In the genomic region with DNA sequence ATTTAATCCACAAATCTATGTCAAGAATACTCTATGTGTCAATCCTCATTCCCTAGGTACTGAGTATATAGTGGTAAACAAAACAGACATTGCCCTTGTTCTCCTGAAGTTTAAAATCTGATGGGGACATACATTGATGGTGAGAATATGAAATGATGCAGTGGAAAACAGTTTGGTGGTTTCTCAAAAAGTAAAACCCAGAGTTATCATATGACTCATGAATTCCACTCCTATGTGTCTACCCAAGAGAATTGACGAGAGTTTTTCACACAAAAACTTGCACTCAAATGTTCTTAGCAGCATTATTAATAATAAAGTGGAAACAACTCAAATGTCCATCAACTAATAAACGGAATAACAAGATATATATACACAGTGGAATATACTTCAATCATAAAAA, we compare ENCODE assay signal across 1 cellular context.
TF ChIP-seq lines count a peak whose summit lies in the region.

No MANE protein-coding gene starts in this region.

TF ChIP-seq in GM12878, 131 proteins besides CTCF, POLR2A, EP300 and RAD21 (continued from another document):
- TF ChIP-seq PRDM15 (CRISPR knock-in tag; IDR thresholded peaks at IDR 0.05) (no peak), ZNF217 (IDR thresholded peaks at IDR 0.05) (no peak), EGR1 (IDR thresholded peaks at IDR 0.05; ENCODE audit: borderline replicate concordance in 1 of 2, low read depth in 2 of 2, low read length in 2 of 2) (no peak), SREBF1 (IDR thresholded peaks at IDR 0.05; ENCODE audit: low read length) (no peak), BRCA1 (IDR thresholded peaks at IDR 0.05; ENCODE audit: low read depth, low read length) (no peak), PBX3 (IDR thresholded peaks at IDR 0.05; ENCODE audit: insufficient replicate concordance, low read depth, low read length) (no peak), JUND (IDR thresholded peaks at IDR 0.05; ENCODE audit: low read depth, low read length) (no peak), NR2C2 (IDR thresholded peaks at IDR 0.05; ENCODE audit: borderline replicate concordance, control insufficient read depth, insufficient read length, low read depth) (no peak), PKNOX1 (IDR thresholded peaks at IDR 0.05) (no peak), TCF7 (IDR thresholded peaks at IDR 0.05; ENCODE audit: borderline replicate concordance) (no peak), IRF4 (IDR thresholded peaks at IDR 0.05; ENCODE audit: low read depth, low read length) (no peak), TARDBP (IDR thresholded peaks at IDR 0.05; ENCODE audit: borderline replicate concordance) (no peak), HDGF (IDR thresholded peaks at IDR 0.05) (no peak), YY1 (IDR thresholded peaks at IDR 0.05; ENCODE audit: low read depth, low read length) (no peak), FOS (IDR thresholded peaks at IDR 0.05; ENCODE audit: borderline replicate concordance, extremely low read depth, insufficient read length) (no peak), ESRRA (IDR thresholded peaks at IDR 0.05; ENCODE audit: low read length) (no peak), POLR2AphosphoS5 (IDR thresholded peaks at IDR 0.05; ENCODE audit: low read length) (no peak), CREM (IDR thresholded peaks at IDR 0.05; ENCODE audit: low read depth) (0 out of 2 replicates have a peak, but pooled peaks have one; percentile 37), SMARCA5 (IDR thresholded peaks at IDR 0.05) (no peak), ZNF592 (IDR thresholded peaks at IDR 0.05) (no peak), KLF5 (IDR thresholded peaks at IDR 0.05; ENCODE audit: partially characterized antibody) (no peak)
- TF ChIP-seq, protein P1, sequence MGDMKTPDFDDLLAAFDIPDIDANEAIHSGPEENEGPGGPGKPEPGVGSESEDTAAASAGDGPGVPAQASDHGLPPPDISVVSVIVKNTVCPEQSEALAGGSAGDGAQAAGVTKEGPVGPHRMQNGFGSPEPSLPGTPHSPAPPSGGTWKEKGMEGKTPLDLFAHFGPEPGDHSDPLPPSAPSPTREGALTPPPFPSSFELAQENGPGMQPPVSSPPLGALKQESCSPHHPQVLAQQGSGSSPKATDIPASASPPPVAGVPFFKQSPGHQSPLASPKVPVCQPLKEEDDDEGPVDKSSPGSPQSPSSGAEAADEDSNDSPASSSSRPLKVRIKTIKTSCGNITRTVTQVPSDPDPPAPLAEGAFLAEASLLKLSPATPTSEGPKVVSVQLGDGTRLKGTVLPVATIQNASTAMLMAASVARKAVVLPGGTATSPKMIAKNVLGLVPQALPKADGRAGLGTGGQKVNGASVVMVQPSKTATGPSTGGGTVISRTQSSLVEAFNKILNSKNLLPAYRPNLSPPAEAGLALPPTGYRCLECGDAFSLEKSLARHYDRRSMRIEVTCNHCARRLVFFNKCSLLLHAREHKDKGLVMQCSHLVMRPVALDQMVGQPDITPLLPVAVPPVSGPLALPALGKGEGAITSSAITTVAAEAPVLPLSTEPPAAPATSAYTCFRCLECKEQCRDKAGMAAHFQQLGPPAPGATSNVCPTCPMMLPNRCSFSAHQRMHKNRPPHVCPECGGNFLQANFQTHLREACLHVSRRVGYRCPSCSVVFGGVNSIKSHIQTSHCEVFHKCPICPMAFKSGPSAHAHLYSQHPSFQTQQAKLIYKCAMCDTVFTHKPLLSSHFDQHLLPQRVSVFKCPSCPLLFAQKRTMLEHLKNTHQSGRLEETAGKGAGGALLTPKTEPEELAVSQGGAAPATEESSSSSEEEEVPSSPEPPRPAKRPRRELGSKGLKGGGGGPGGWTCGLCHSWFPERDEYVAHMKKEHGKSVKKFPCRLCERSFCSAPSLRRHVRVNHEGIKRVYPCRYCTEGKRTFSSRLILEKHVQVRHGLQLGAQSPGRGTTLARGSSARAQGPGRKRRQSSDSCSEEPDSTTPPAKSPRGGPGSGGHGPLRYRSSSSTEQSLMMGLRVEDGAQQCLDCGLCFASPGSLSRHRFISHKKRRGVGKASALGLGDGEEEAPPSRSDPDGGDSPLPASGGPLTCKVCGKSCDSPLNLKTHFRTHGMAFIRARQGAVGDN (IDR thresholded peaks at IDR 0.05), result no peak
- TF ChIP-seq, protein P2, sequence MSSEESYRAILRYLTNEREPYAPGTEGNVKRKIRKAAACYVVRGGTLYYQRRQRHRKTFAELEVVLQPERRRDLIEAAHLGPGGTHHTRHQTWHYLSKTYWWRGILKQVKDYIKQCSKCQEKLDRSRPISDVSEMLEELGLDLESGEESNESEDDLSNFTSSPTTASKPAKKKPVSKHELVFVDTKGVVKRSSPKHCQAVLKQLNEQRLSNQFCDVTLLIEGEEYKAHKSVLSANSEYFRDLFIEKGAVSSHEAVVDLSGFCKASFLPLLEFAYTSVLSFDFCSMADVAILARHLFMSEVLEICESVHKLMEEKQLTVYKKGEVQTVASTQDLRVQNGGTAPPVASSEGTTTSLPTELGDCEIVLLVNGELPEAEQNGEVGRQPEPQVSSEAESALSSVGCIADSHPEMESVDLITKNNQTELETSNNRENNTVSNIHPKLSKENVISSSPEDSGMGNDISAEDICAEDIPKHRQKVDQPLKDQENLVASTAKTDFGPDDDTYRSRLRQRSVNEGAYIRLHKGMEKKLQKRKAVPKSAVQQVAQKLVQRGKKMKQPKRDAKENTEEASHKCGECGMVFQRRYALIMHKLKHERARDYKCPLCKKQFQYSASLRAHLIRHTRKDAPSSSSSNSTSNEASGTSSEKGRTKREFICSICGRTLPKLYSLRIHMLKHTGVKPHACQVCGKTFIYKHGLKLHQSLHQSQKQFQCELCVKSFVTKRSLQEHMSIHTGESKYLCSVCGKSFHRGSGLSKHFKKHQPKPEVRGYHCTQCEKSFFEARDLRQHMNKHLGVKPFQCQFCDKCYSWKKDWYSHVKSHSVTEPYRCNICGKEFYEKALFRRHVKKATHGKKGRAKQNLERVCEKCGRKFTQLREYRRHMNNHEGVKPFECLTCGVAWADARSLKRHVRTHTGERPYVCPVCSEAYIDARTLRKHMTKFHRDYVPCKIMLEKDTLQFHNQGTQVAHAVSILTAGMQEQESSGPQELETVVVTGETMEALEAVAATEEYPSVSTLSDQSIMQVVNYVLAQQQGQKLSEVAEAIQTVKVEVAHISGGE (CRISPR knock-in tag; IDR thresholded peaks at IDR 0.05), result no peak
- TF ChIP-seq, protein P3, sequence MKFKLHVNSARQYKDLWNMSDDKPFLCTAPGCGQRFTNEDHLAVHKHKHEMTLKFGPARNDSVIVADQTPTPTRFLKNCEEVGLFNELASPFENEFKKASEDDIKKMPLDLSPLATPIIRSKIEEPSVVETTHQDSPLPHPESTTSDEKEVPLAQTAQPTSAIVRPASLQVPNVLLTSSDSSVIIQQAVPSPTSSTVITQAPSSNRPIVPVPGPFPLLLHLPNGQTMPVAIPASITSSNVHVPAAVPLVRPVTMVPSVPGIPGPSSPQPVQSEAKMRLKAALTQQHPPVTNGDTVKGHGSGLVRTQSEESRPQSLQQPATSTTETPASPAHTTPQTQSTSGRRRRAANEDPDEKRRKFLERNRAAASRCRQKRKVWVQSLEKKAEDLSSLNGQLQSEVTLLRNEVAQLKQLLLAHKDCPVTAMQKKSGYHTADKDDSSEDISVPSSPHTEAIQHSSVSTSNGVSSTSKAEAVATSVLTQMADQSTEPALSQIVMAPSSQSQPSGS (IDR thresholded peaks at IDR 0.05; ENCODE audit: low read length), result peak; percentile 32; the same call in 1 of the 2 replicates
- TF ChIP-seq, protein P4, sequence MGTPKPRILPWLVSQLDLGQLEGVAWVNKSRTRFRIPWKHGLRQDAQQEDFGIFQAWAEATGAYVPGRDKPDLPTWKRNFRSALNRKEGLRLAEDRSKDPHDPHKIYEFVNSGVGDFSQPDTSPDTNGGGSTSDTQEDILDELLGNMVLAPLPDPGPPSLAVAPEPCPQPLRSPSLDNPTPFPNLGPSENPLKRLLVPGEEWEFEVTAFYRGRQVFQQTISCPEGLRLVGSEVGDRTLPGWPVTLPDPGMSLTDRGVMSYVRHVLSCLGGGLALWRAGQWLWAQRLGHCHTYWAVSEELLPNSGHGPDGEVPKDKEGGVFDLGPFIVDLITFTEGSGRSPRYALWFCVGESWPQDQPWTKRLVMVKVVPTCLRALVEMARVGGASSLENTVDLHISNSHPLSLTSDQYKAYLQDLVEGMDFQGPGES (IDR thresholded peaks at IDR 0.05), result no peak
